1 cellular context compared by ENCODE assay signal in genomic region chr3:50319872-50320625, GRCh38.
TF ChIP-seq lines count a peak whose summit lies in the region.

No MANE protein-coding gene starts in this region.

TF ChIP-seq in HepG2, 621 proteins besides CTCF, POLR2A, EP300 and RAD21 (continued from another document and continues in another):
- TF ChIP-seq GPBP1L1 (CRISPR knock-in tag; IDR thresholded peaks at IDR 0.05) (no peak), ZBTB3 (CRISPR knock-in tag; IDR thresholded peaks at IDR 0.05; ENCODE audit: borderline replicate concordance, low read depth) (no peak), STAG1 (CRISPR knock-in tag; IDR thresholded peaks at IDR 0.05) (no peak), RXRB (CRISPR knock-in tag; IDR thresholded peaks at IDR 0.05; ENCODE audit: borderline replicate concordance) (no peak), ZFX (CRISPR knock-in tag; IDR thresholded peaks at IDR 0.05; ENCODE audit: low read depth) (peak; percentile 29; the same call in 1 of the 2 replicates), ATF6 (CRISPR knock-in tag; conservative IDR thresholded peaks at IDR 0.05) (no peak), DNMT1 (CRISPR knock-in tag; IDR thresholded peaks at IDR 0.05) (peak; percentile 40; the same call in 1 of the 2 replicates), SOX5 (CRISPR knock-in tag; IDR thresholded peaks at IDR 0.05; ENCODE audit: borderline replicate concordance) (no peak), ZNF737 (CRISPR knock-in tag; IDR thresholded peaks at IDR 0.05; ENCODE audit: borderline replicate concordance) (0 out of 2 replicates have a peak, but pooled peaks have one; percentile 35), SRY (CRISPR knock-in tag; IDR thresholded peaks at IDR 0.05) (no peak), SALL2 (CRISPR knock-in tag; IDR thresholded peaks at IDR 0.05) (no peak), ZBTB21 (CRISPR knock-in tag; IDR thresholded peaks at IDR 0.05) (no peak), ATM (IDR thresholded peaks at IDR 0.05; ENCODE audit: borderline replicate concordance) (no peak), ZFP82 (CRISPR knock-in tag; IDR thresholded peaks at IDR 0.05; ENCODE audit: borderline replicate concordance) (no peak), RARG (CRISPR knock-in tag; IDR thresholded peaks at IDR 0.05; ENCODE audit: low read depth) (no peak), ZNF562 (CRISPR knock-in tag; IDR thresholded peaks at IDR 0.05; ENCODE audit: borderline replicate concordance) (no peak), ZBTB42 (CRISPR knock-in tag; IDR thresholded peaks at IDR 0.05) (no peak), ZBTB4 (CRISPR knock-in tag; IDR thresholded peaks at IDR 0.05; ENCODE audit: borderline replicate concordance) (no peak), ZNF326 (CRISPR knock-in tag; IDR thresholded peaks at IDR 0.05; ENCODE audit: borderline replicate concordance) (no peak), PRPF4 (IDR thresholded peaks at IDR 0.05; ENCODE audit: low read depth, low read length, poor library complexity, severe bottlenecking) (no peak), ZNF513 (CRISPR knock-in tag; conservative IDR thresholded peaks at IDR 0.05) (no peak), SMC3 (IDR thresholded peaks at IDR 0.05; ENCODE audit: low read length) (no peak), ZNF138 (CRISPR knock-in tag; IDR thresholded peaks at IDR 0.05; ENCODE audit: low read depth) (peak; percentile 53; the same call in 1 of the 2 replicates), E2F5 (CRISPR knock-in tag; conservative IDR thresholded peaks at IDR 0.05) (no peak), FUBP1 (CRISPR knock-in tag; IDR thresholded peaks at IDR 0.05; ENCODE audit: borderline replicate concordance) (0 out of 2 replicates have a peak, but pooled peaks have one; percentile 33), MTERF4 (CRISPR knock-in tag; IDR thresholded peaks at IDR 0.05) (no peak), ZC3H4 (CRISPR knock-in tag; IDR thresholded peaks at IDR 0.05; ENCODE audit: borderline replicate concordance) (peak; percentile 40; the same call in 1 of the 2 replicates), ARNT (IDR thresholded peaks at IDR 0.05) (no peak), ZBTB38 (CRISPR knock-in tag; IDR thresholded peaks at IDR 0.05) (peak; percentile 97), ZNF512 (CRISPR knock-in tag; IDR thresholded peaks at IDR 0.05) (no peak), RBFOX2 (IDR thresholded peaks at IDR 0.05; ENCODE audit: low read depth, low read length) (0 out of 2 replicates have a peak, but pooled peaks have one; percentile 27), ZNF280B (CRISPR knock-in tag; IDR thresholded peaks at IDR 0.05; ENCODE audit: borderline replicate concordance) (0 out of 2 replicates have a peak, but pooled peaks have one; percentile 40), ZSCAN31 (CRISPR knock-in tag; IDR thresholded peaks at IDR 0.05; ENCODE audit: low read depth) (no peak), MAF1 (CRISPR knock-in tag; IDR thresholded peaks at IDR 0.05; ENCODE audit: borderline replicate concordance) (no peak), NCOA1 (CRISPR knock-in tag; IDR thresholded peaks at IDR 0.05) (no peak), BORCS8-MEF2B (CRISPR knock-in tag; IDR thresholded peaks at IDR 0.05) (0 out of 2 replicates have a peak, but pooled peaks have one; percentile 26), NR2C2 (CRISPR knock-in tag; IDR thresholded peaks at IDR 0.05; ENCODE audit: borderline replicate concordance) (no peak), ZSCAN5A (CRISPR knock-in tag; IDR thresholded peaks at IDR 0.05; ENCODE audit: borderline replicate concordance) (0 out of 2 replicates have a peak, but pooled peaks have one; percentile 69), AGO2 (optimal IDR thresholded peaks at IDR 0.05; ENCODE audit: low read depth, low read length) (peak; percentile 86), ZNF34 (CRISPR knock-in tag; IDR thresholded peaks at IDR 0.05; ENCODE audit: borderline replicate concordance) (no peak), HMGXB4 (CRISPR knock-in tag; IDR thresholded peaks at IDR 0.05; ENCODE audit: borderline replicate concordance in 1 of 2, low read depth in 1 of 2) (no peak)
